In genomic region chr7:134703241-134703594, GRCh38 we compare ENCODE assay signal across 20 cellular contexts. TPM values are rescaled to one million over a fixed set of nuclear protein-coding genes. Genes with fewer than 3 reads are reported as not detected.
DNase-seq lines count a peak whose midpoint lies in the region; ATAC-seq, FAIRE-seq and TF ChIP-seq lines count a peak whose summit lies in the region.
"Had no signal": no experiment of that assay in that cellular context is flagged by ENCODE, and none has a peak within 500 bp of the region (broad histone marks: within the 10 kb centered on the region; RNA-seq: fewer than 3 reads in every experiment).

No MANE protein-coding gene starts in this region.

- H3K4me1 ChIP-seq in lower lobe of right lung: peaks cover 10% of the 10 kb centered on the region
- no peaks in the 10 kb centered on the region for H3K4me1 ChIP-seq in spleen

- H3K4me1 Mint-ChIP-seq in chondrocyte (ENCODE audit: low read depth) (peaks cover 63% of the 10 kb centered on the region), glutamatergic neuron (ENCODE audit: low read depth, unreplicated experiment) (peaks cover 3% of the 10 kb centered on the region)
- H3K4me1 Mint-ChIP-seq: activated CD4-positive, alpha-beta T cell treated with anti-CD3 and anti-CD28 coated beads, Interleukin-2, amount 10 ng/mL, durations not matched to agents 7 days and 5 days; activated naive CD8-positive, alpha-beta T cell treated with anti-CD3 and anti-CD28 coated beads, Interleukin-2, amount 50 U/mL, for 24 hours had no signal

- H3K36me3 Mint-ChIP-seq in chondrocyte (ENCODE audit: low read depth): no peaks in the 10 kb centered on the region
- H3K36me3 Mint-ChIP-seq in glutamatergic neuron (ENCODE audit: unreplicated experiment): no peaks in the 10 kb centered on the region

- H3K9me3 ChIP-seq in lower lobe of right lung: no peaks in the 10 kb centered on the region
- no peaks in the 10 kb centered on the region for H3K9me3 ChIP-seq in spleen
- H3K9me3 ChIP-seq: Caco-2 had no signal

- no peak for TF ChIP-seq CTCF in chondrocyte (IDR thresholded peaks at IDR 0.05)
- TF ChIP-seq CTCF in lower lobe of right lung (IDR thresholded peaks at IDR 0.05): no peak
- no peak for TF ChIP-seq CTCF in spleen (IDR thresholded peaks at IDR 0.05 in 8 of 11, conservative IDR thresholded peaks at IDR 0.05 in 3 of 11)
- no peak for TF ChIP-seq CTCF in glutamatergic neuron (IDR thresholded peaks at IDR 0.05; ENCODE audit: partially characterized antibody, unreplicated experiment)

- H3K4me3 Mint-ChIP-seq in chondrocyte (ENCODE audit: unreplicated experiment) (no peak overlapping the region), glutamatergic neuron (ENCODE audit: unreplicated experiment) (no peak overlapping the region)
- H3K4me3 Mint-ChIP-seq: activated CD4-positive, alpha-beta T cell treated with anti-CD3 and anti-CD28 coated beads, Interleukin-2, amount 10 ng/mL, durations not matched to agents 7 days and 5 days; activated naive CD8-positive, alpha-beta T cell treated with anti-CD3 and anti-CD28 coated beads, Interleukin-2, amount 50 U/mL, for 24 hours; activated T-cell treated with anti-CD3 and anti-CD28 coated beads, Interleukin-2, amount 50 U/mL, for 4 hours; dendritic cell treated with granulocyte-macrophage colony-stimulating factor and Interleukin-4, amounts not matched to agents 40 ng/mL and 50 ng/mL, for 4 days; T-helper 2 cell treated with Interferon-gamma antibody and Interleukin-4, amounts not matched to agents 5 μg/mL and 100 μg/mL, for 36 hours had no signal

- TF ChIP-seq POLR2A in spleen (IDR thresholded peaks at IDR 0.05) (no peak), GM12891 (IDR thresholded peaks at IDR 0.05; ENCODE audit: low read depth, low read length) (no peak)

- peak overlapping the region; percentile 83 for H3K27ac Mint-ChIP-seq in chondrocyte (ENCODE audit: unreplicated experiment)
- H3K27ac Mint-ChIP-seq in glutamatergic neuron (ENCODE audit: unreplicated experiment): no peak overlapping the region
- H3K27ac Mint-ChIP-seq: activated CD4-positive, alpha-beta T cell treated with anti-CD3 and anti-CD28 coated beads, Interleukin-2, amount 10 ng/mL, durations not matched to agents 7 days and 5 days; activated naive CD8-positive, alpha-beta T cell treated with anti-CD3 and anti-CD28 coated beads, Interleukin-2, amount 50 U/mL, for 24 hours; dendritic cell treated with granulocyte-macrophage colony-stimulating factor and Interleukin-4, amounts not matched to agents 40 ng/mL and 50 ng/mL, for 4 days; progenitor cell of endocrine pancreas; T-helper 2 cell treated with Interferon-gamma antibody and Interleukin-4, amounts not matched to agents 5 μg/mL and 100 μg/mL, for 36 hours had no signal

- H3K4me3 ChIP-seq in lower lobe of right lung: no peak overlapping the region
- no peak overlapping the region for H3K4me3 ChIP-seq in spleen

- H3K36me3 ChIP-seq in lower lobe of right lung (no peaks in the 10 kb centered on the region), spleen (no peaks in the 10 kb centered on the region)

- no peaks in the 10 kb centered on the region for H3K27me3 ChIP-seq in lower lobe of right lung (ENCODE audit: low read depth)
- H3K27me3 ChIP-seq in spleen (replicated peaks in 1 of 7): no peaks in the 10 kb centered on the region

- no peak for ATAC-seq in lower lobe of right lung
- ATAC-seq: activated naive CD8-positive, alpha-beta T cell treated with anti-CD3 and anti-CD28 coated beads, Interleukin-2, amount 50 U/mL, for 24 hours; activated T-cell treated with anti-CD3 and anti-CD28 coated beads, Interleukin-2, amount 50 U/mL, for 4 hours had no signal

- 68 to 86% (median 85%) methylated on average over 2 of the region's 2 CpGs for WGBS in spleen, 5 donors

- no peaks in the 10 kb centered on the region for H3K27me3 Mint-ChIP-seq in chondrocyte (ENCODE audit: low read depth)
- H3K27me3 Mint-ChIP-seq in glutamatergic neuron (ENCODE audit: unreplicated experiment): no peaks in the 10 kb centered on the region
- H3K27me3 Mint-ChIP-seq: activated CD4-positive, alpha-beta T cell treated with anti-CD3 and anti-CD28 coated beads, Interleukin-2, amount 10 ng/mL, durations not matched to agents 7 days and 5 days; activated naive CD8-positive, alpha-beta T cell treated with anti-CD3 and anti-CD28 coated beads, Interleukin-2, amount 50 U/mL, for 24 hours had no signal

- no peak for FAIRE-seq in GM12891 (lab: Jason Lieb, UNC)
- FAIRE-seq: HTR-8/SVneo had no signal

- H3K9me3 Mint-ChIP-seq in chondrocyte (ENCODE audit: low read depth) (no peaks in the 10 kb centered on the region), glutamatergic neuron (ENCODE audit: unreplicated experiment) (no peaks in the 10 kb centered on the region)
- H3K9me3 Mint-ChIP-seq: activated CD4-positive, alpha-beta T cell treated with anti-CD3 and anti-CD28 coated beads, Interleukin-2, amount 10 ng/mL, durations not matched to agents 7 days and 5 days; activated naive CD8-positive, alpha-beta T cell treated with anti-CD3 and anti-CD28 coated beads, Interleukin-2, amount 50 U/mL, for 24 hours; activated T-cell treated with anti-CD3 and anti-CD28 coated beads, Interleukin-2, amount 50 U/mL, for 4 hours; dendritic cell treated with granulocyte-macrophage colony-stimulating factor and Interleukin-4, amounts not matched to agents 40 ng/mL and 50 ng/mL, for 4 days; T-helper 2 cell treated with Interferon-gamma antibody and Interleukin-4, amounts not matched to agents 5 μg/mL and 100 μg/mL, for 36 hours had no signal

- H3K27ac ChIP-seq in lower lobe of right lung (peak overlapping the region; percentile 46), spleen (peak overlapping the region in 7 of 8 donors; percentile 48 to 82 (median 65))

- peak; percentile 65 for DNase-seq in ELF-1 (ENCODE audit: low read depth, low spot score)
- no peak for DNase-seq in chondrocyte (ENCODE audit: low spot score)
- no peak for DNase-seq in lower lobe of right lung
- no peak for DNase-seq in spleen
- DNase-seq in glutamatergic neuron: no peak
- DNase-seq in SKM-1 treated with dmso at 0.1 percent for 144 hours (lab: John Stamatoyannopoulos, UW; ENCODE audit: unreplicated experiment): no peak
- DNase-seq in GM12891 (ENCODE audit: insufficient read length, low spot score): no peak
- no peak for DNase-seq in NCI-H2107 (lab: John Stamatoyannopoulos, UW)
- DNase-seq: activated CD4-positive, alpha-beta T cell treated with anti-CD3 and anti-CD28 coated beads, Interleukin-2, amount 10 ng/mL, durations not matched to agents 7 days and 5 days; activated naive CD8-positive, alpha-beta T cell treated with anti-CD3 and anti-CD28 coated beads, Interleukin-2, amount 50 U/mL, for 24 hours; activated T-cell treated with anti-CD3 and anti-CD28 coated beads, Interleukin-2, amount 50 U/mL, for 4 hours; GDM1; NCI-H2081; NCI-H82; stimulated activated CD4-positive, alpha-beta T cell treated with anti-CD3 and anti-CD28 coated beads, Interleukin-1b, Interleukin-23, amount 100 ng/mL, for 48 hours had no signal

- intact Hi-C loops in lower lobe of right lung (cut with DNase I): no loop called here
- intact Hi-C loops in spleen (cut with DNase I; ENCODE audit: low total_unique reads): no loop called here

TF ChIP-seq in GM12891, 5 proteins besides CTCF, POLR2A, EP300 and RAD21:
- TF ChIP-seq PAX5 (IDR thresholded peaks at IDR 0.05; ENCODE audit: insufficient read depth, low read length, severe bottlenecking) (no peak), SPI1 (IDR thresholded peaks at IDR 0.05; ENCODE audit: low read depth, low read length) (no peak), POU2F2 (IDR thresholded peaks at IDR 0.05; ENCODE audit: low read depth, low read length) (no peak), TAF1 (IDR thresholded peaks at IDR 0.05; ENCODE audit: low read depth, low read length) (no peak), POLR2AphosphoS5 (IDR thresholded peaks at IDR 0.05; ENCODE audit: low read depth, low read length) (no peak)
TF ChIP-seq in GM12891: peak in this region for 0.

RNA-seq across cellular contexts. Expression of gene BPGM, which starts 56.6 kb away (rescaled TPM):
- total RNA-seq in chondrocyte: 26.1 to 29.6 TPM (median 29.5 TPM) in 3 replicates
- total RNA-seq in lower lobe of right lung: 16.9 TPM
- 10 to 100 TPM; 12.0 to 64.4 (median 21.4) TPM for total RNA-seq in spleen
- 10 to 100 TPM; 10.6 to 15.2 (median 11.5) TPM for polyA plus RNA-seq in spleen
- 24.2 TPM for total RNA-seq in glutamatergic neuron (ENCODE audit: unreplicated experiment)
- 10.0 TPM for polyA plus RNA-seq in GM12891 (2012; ENCODE audit: low read depth, missing spikeins)
